In genomic region chr1:243268751-243269460, GRCh38 we compare ENCODE assay signal across 10 cellular contexts. TPM values are rescaled to one million over a fixed set of nuclear protein-coding genes. Genes with fewer than 3 reads are reported as not detected.
A peak's percentile ranks its signal among the peaks of the same experiment; 100 is the strongest.
DNase-seq lines count a peak whose midpoint lies in the region; ATAC-seq and TF ChIP-seq lines count a peak whose summit lies in the region.
"Had no signal": no experiment of that assay in that cellular context is flagged by ENCODE, and none has a peak within 500 bp of the region (broad histone marks: within the 10 kb centered on the region; RNA-seq: fewer than 3 reads in every experiment).

No MANE protein-coding gene starts in this region.

- H2AFZ ChIP-seq in OCI-LY3 (ENCODE audit: low read depth, low read length) (no peak overlapping the region), fibroblast of lung (ENCODE audit: low read length) (no peak overlapping the region), neuronal stem cell (ENCODE audit: low read length) (no peak overlapping the region)

- H2AK5ac ChIP-seq in neuronal stem cell (ENCODE audit: low read depth, low read length): no peak overlapping the region

- peak overlapping the region; percentile 88 for H3K27ac Mint-ChIP-seq in progenitor cell of endocrine pancreas
- H3K27ac Mint-ChIP-seq: activated T-cell treated with anti-CD3 and anti-CD28 coated beads, Interleukin-2, amount 50 U/mL, for 72 hours had no signal

- H3K4me3 Mint-ChIP-seq in progenitor cell of endocrine pancreas (ENCODE audit: low read depth): no peak overlapping the region
- H3K4me3 Mint-ChIP-seq: activated T-cell treated with anti-CD3 and anti-CD28 coated beads, Interleukin-2, amount 50 U/mL, for 72 hours had no signal

- H2BK15ac ChIP-seq in neuronal stem cell (ENCODE audit: low read length): no peak overlapping the region

- no peak overlapping the region for H2BK5ac ChIP-seq in neuronal stem cell (ENCODE audit: low read length)

- H3K27me3 Mint-ChIP-seq in progenitor cell of endocrine pancreas: no peaks in the 10 kb centered on the region

- H4K8ac ChIP-seq in neuronal stem cell (ENCODE audit: low read depth, low read length): no peak overlapping the region

- H2BK120ac ChIP-seq in neuronal stem cell (ENCODE audit: low read depth, low read length): no peak overlapping the region

- H3K4ac ChIP-seq in neuronal stem cell (ENCODE audit: low read length): no peak overlapping the region

- H4K91ac ChIP-seq in neuronal stem cell (ENCODE audit: low read depth, low read length, poor library complexity): no peak overlapping the region

- peaks cover 7% of the 10 kb centered on the region for H3K36me3 Mint-ChIP-seq in progenitor cell of endocrine pancreas (ENCODE audit: insufficient read depth)

- H2BK12ac ChIP-seq in neuronal stem cell (ENCODE audit: low read length): no peak overlapping the region

- H3K14ac ChIP-seq in neuronal stem cell (ENCODE audit: low read length): no peak overlapping the region

- WGBS in neuronal stem cell (ENCODE audit: extremely low coverage in 2 of 2, insufficient read length in 2 of 2, insufficient replicate concordance in 1 of 2), 2 donors: no CpG with 5 or more reads among the region's 13 CpGs

- H3K4me1 Mint-ChIP-seq in progenitor cell of endocrine pancreas (ENCODE audit: low read depth): peaks cover 8% of the 10 kb centered on the region

- ATAC-seq in GM21381 (IDR thresholded peaks at IDR 0.05; ENCODE audit: unreplicated experiment) (peak; percentile 15), GM21619 (IDR thresholded peaks at IDR 0.05; ENCODE audit: unreplicated experiment) (no peak), GM21825 (IDR thresholded peaks at IDR 0.05; ENCODE audit: unreplicated experiment) (no peak), GM18870 (IDR thresholded peaks at IDR 0.05; ENCODE audit: unreplicated experiment) (no peak)
- ATAC-seq: activated T-cell treated with anti-CD3 and anti-CD28 coated beads, Interleukin-2, amount 50 U/mL, for 72 hours had no signal

- no peaks in the 10 kb centered on the region for H4K20me1 ChIP-seq in OCI-LY3 (ENCODE audit: insufficient read depth, low read length)
- H4K20me1 ChIP-seq in fibroblast of lung (ENCODE audit: control insufficient read depth, extremely low read depth, insufficient read depth, low read length): no peaks in the 10 kb centered on the region

- H3K9ac ChIP-seq in OCI-LY3 (ENCODE audit: low read length) (no peak overlapping the region), fibroblast of lung (ENCODE audit: insufficient read depth, low read length) (no peak overlapping the region), neuronal stem cell (ENCODE audit: low read depth, low read length, poor library complexity) (no peak overlapping the region)

- H3K27ac ChIP-seq in OCI-LY3 (ENCODE audit: low read length): no peak overlapping the region
- peak overlapping the region; percentile 64 for H3K27ac ChIP-seq in fibroblast of lung (ENCODE audit: insufficient read depth, low read length)
- H3K27ac ChIP-seq in neuronal stem cell (replicated peaks; ENCODE audit: low read length): no peak overlapping the region

- peak in 1 of 2 donors; percentile 82 for DNase-seq in fibroblast of lung (ENCODE audit: low read depth in 2 of 2)
- DNase-seq in progenitor cell of endocrine pancreas (ENCODE audit: low spot score, unreplicated experiment): no peak
- no peak for DNase-seq in neuronal stem cell (ENCODE audit: low spot score)
- DNase-seq: activated T-cell treated with anti-CD3 and anti-CD28 coated beads, Interleukin-2, amount 50 U/mL, for 72 hours; SHP77 had no signal

- no peak for TF ChIP-seq CTCF in OCI-LY3 (IDR thresholded peaks at IDR 0.05; ENCODE audit: low read depth, low read length)
- no peak for TF ChIP-seq CTCF in fibroblast of lung (conservative IDR thresholded peaks at IDR 0.05 in 1 of 2, IDR thresholded peaks at IDR 0.05 in 1 of 2; ENCODE audit: low read depth in 1 of 2, low read length in 2 of 2)
- TF ChIP-seq CTCF in progenitor cell of endocrine pancreas (IDR thresholded peaks at IDR 0.05; ENCODE audit: unreplicated experiment): no peak

- no peak overlapping the region for H3K23ac ChIP-seq in neuronal stem cell (ENCODE audit: low read depth, low read length, poor library complexity)

- H3K18ac ChIP-seq in neuronal stem cell (ENCODE audit: low read length): no peak overlapping the region

- no peaks in the 10 kb centered on the region for H3K36me3 ChIP-seq in OCI-LY3 (replicated peaks; ENCODE audit: low read depth, low read length)
- H3K36me3 ChIP-seq in fibroblast of lung (ENCODE audit: control insufficient read depth, insufficient read depth, low read length): peaks cover under 1% of the 10 kb centered on the region
- H3K36me3 ChIP-seq in neuronal stem cell (replicated peaks in 1 of 2; ENCODE audit: control insufficient read depth in 2 of 2, insufficient read depth in 2 of 2, low read length in 2 of 2): peaks cover 0 to 17% of the 10 kb centered on the region in 2 donors

- H3K79me1 ChIP-seq in neuronal stem cell (ENCODE audit: low read depth, low read length): no peaks in the 10 kb centered on the region

- H3K4me3 ChIP-seq in OCI-LY3 (ENCODE audit: low read length) (peak overlapping the region; percentile 43), fibroblast of lung (replicated peaks in 1 of 4; ENCODE audit: control extremely low read depth in 1 of 4, insufficient read depth in 1 of 4, low read depth in 3 of 4, low read length in 4 of 4) (peak overlapping the region in 1 of 4 experiments; percentile 32), neuronal stem cell (ENCODE audit: low read length in 2 of 2) (no peak overlapping the region)

- H3K4me1 ChIP-seq in OCI-LY3 (ENCODE audit: low read length): peaks cover 17% of the 10 kb centered on the region
- peaks cover 25% of the 10 kb centered on the region for H3K4me1 ChIP-seq in fibroblast of lung (ENCODE audit: control insufficient read depth, extremely low read depth, insufficient read depth, low read length)
- H3K4me1 ChIP-seq in neuronal stem cell (ENCODE audit: control insufficient read depth in 2 of 2, insufficient read depth in 1 of 2, low read depth in 1 of 2, low read length in 2 of 2): peaks cover 0 to 5% of the 10 kb centered on the region in 2 donors

- H3K79me2 ChIP-seq in OCI-LY3 (ENCODE audit: low read length) (no peaks in the 10 kb centered on the region), fibroblast of lung (ENCODE audit: control insufficient read depth, insufficient read depth, low read length) (peaks cover 23% of the 10 kb centered on the region)

- H3K4me2 ChIP-seq in OCI-LY3 (ENCODE audit: low read length): peak overlapping the region; percentile 58
- H3K4me2 ChIP-seq in fibroblast of lung (ENCODE audit: extremely low read depth, insufficient read depth, low read length): peak overlapping the region; percentile 67
- no peak overlapping the region for H3K4me2 ChIP-seq in neuronal stem cell (ENCODE audit: insufficient read depth, low read length, poor library complexity, severe bottlenecking)

- H3K9me3 ChIP-seq in OCI-LY3 (ENCODE audit: insufficient read depth, low read length) (no peaks in the 10 kb centered on the region), fibroblast of lung (ENCODE audit: control insufficient read depth, insufficient read depth, low read depth, low read length) (no peaks in the 10 kb centered on the region), neuronal stem cell (replicated peaks in 1 of 2; ENCODE audit: control insufficient read depth in 2 of 2, insufficient read depth in 1 of 2, low read depth in 1 of 2, low read length in 2 of 2) (no peaks in the 10 kb centered on the region)

- H3K9me3 Mint-ChIP-seq in progenitor cell of endocrine pancreas (ENCODE audit: low read depth): no peaks in the 10 kb centered on the region
- H3K9me3 Mint-ChIP-seq: activated T-cell treated with anti-CD3 and anti-CD28 coated beads, Interleukin-2, amount 50 U/mL, for 72 hours had no signal

- H3K27me3 ChIP-seq in OCI-LY3 (ENCODE audit: low read depth, low read length) (no peaks in the 10 kb centered on the region), fibroblast of lung (ENCODE audit: control insufficient read depth, insufficient read depth, low read length) (no peaks in the 10 kb centered on the region), neuronal stem cell (ENCODE audit: control insufficient read depth in 3 of 3, insufficient read depth in 3 of 3, low read depth in 1 of 3, low read length in 3 of 3) (no peaks in the 10 kb centered on the region)

RNA-seq across cellular contexts. Expression of gene SDCCAG8, which starts 13.1 kb away (rescaled TPM):
- total RNA-seq in fibroblast of lung: 53.2 and 72.7 TPM in 2 replicates
- polyA plus RNA-seq in fibroblast of lung: 27.0 and 34.8 TPM in 2 replicates
- 21.6 and 23.8 TPM in 2 replicates for polyA plus RNA-seq in fibroblast of lung (2012)
- polyA minus RNA-seq in fibroblast of lung (ENCODE audit: low replicate concordance): 5.0 and 8.2 TPM in 2 replicates
- 31.6 and 38.9 TPM in 2 replicates for total RNA-seq in progenitor cell of endocrine pancreas
- polyA plus RNA-seq in neuronal stem cell (2013, experiment 1 of 2): 16.0 TPM
- polyA plus RNA-seq in neuronal stem cell (2013, experiment 2 of 2): 15.2 TPM

RNA-seq across cellular contexts. Expression of gene CEP170, which starts 13.8 kb away (rescaled TPM):
- 75.2 and 86.0 TPM in 2 replicates for total RNA-seq in fibroblast of lung
- 84.8 and 92.0 TPM in 2 replicates for polyA plus RNA-seq in fibroblast of lung
- 45.7 and 49.6 TPM in 2 replicates for polyA plus RNA-seq in fibroblast of lung (2012)
- polyA minus RNA-seq in fibroblast of lung (ENCODE audit: low replicate concordance): 33.9 and 38.8 TPM in 2 replicates
- 80.1 and 83.1 TPM in 2 replicates for total RNA-seq in progenitor cell of endocrine pancreas
- 80.0 TPM for polyA plus RNA-seq in neuronal stem cell (2013, experiment 1 of 2)
- 83.8 TPM for polyA plus RNA-seq in neuronal stem cell (2013, experiment 2 of 2)
